23 cellular contexts compared by ENCODE assay signal in genomic region chr3:79263423-79263822, GRCh38.
"Had no signal": no experiment of that assay in that cellular context is flagged by ENCODE, and none has a peak within 500 bp of the region (broad histone marks: within the 10 kb centered on the region; RNA-seq: fewer than 3 reads in every experiment).

No MANE protein-coding gene starts in this region.

- DNase-seq: activated B cell treated with CpG ODN at 0.5 μM for 24 hours; activated CD8-positive, alpha-beta memory T cell treated with anti-CD3 and anti-CD28 coated beads, Interleukin-2, amount 10 ng/mL, durations not matched to agents 7 days and 5 days; activated CD8-positive, alpha-beta T cell treated with anti-CD3 and anti-CD28 coated beads, Interleukin-2, amount 10 ng/mL, durations not matched to agents 7 days and 5 days; activated naive CD4-positive, alpha-beta T cell; activated T-cell treated with anti-CD3 and anti-CD28 coated beads, Interleukin-2, amount 50 U/mL, for 48 hours; anterior cingulate cortex; colonic mucosa; effector memory CD8-positive, alpha-beta T cell; erythroblast; foreskin melanocyte; left cardiac atrium; mammary epithelial cell; naive B cell; nephron progenitor cell; right lobe of liver; stimulated activated CD4-positive, alpha-beta T cell treated with anti-CD3 and anti-CD28 coated beads, Interleukin-2, amount 100 ng/mL, for 48 hours; stimulated activated naive CD4-positive, alpha-beta T cell treated with Interleukin-2 at 50 U/mL for 16 hours; T-helper 2 cell; testis; transverse colon had no signal

- H3K4me1 Mint-ChIP-seq: activated B cell treated with CpG ODN at 0.5 μM for 24 hours; activated CD8-positive, alpha-beta memory T cell treated with anti-CD3 and anti-CD28 coated beads, Interleukin-2, amount 10 ng/mL, durations not matched to agents 7 days and 5 days; mesothelial cell of epicardium; naive B cell had no signal

- ATAC-seq: activated CD8-positive, alpha-beta memory T cell treated with anti-CD3 and anti-CD28 coated beads, Interleukin-2, amount 10 ng/mL, durations not matched to agents 7 days and 5 days; activated CD8-positive, alpha-beta T cell treated with anti-CD3 and anti-CD28 coated beads, Interleukin-2, amount 10 ng/mL, durations not matched to agents 7 days and 5 days; activated naive CD4-positive, alpha-beta T cell treated with anti-CD3 and anti-CD28 coated beads, Interleukin-2, amount 50 U/mL, for 72 hours; effector memory CD8-positive, alpha-beta T cell; left cardiac atrium had no signal

- H3K9me3 Mint-ChIP-seq: activated B cell treated with CpG ODN at 0.5 μM for 24 hours, nephron progenitor cell had no signal

- H3K36me3 ChIP-seq: colonic mucosa, neutrophil, right lobe of liver, transverse colon had no signal

- H3K27ac ChIP-seq: colonic mucosa, neutrophil, right lobe of liver, testis, transverse colon had no signal

- H3K4me3 Mint-ChIP-seq: activated B cell treated with CpG ODN at 0.5 μM for 24 hours; activated CD8-positive, alpha-beta memory T cell treated with anti-CD3 and anti-CD28 coated beads, Interleukin-2, amount 10 ng/mL, durations not matched to agents 7 days and 5 days; activated CD8-positive, alpha-beta T cell treated with anti-CD3 and anti-CD28 coated beads, Interleukin-2, amount 10 ng/mL, durations not matched to agents 7 days and 5 days; effector memory CD8-positive, alpha-beta T cell; mesothelial cell of epicardium; naive B cell; nephron progenitor cell had no signal

- H3K27ac Mint-ChIP-seq: activated B cell treated with CpG ODN at 0.5 μM for 24 hours; activated CD8-positive, alpha-beta memory T cell treated with anti-CD3 and anti-CD28 coated beads, Interleukin-2, amount 10 ng/mL, durations not matched to agents 7 days and 5 days; activated CD8-positive, alpha-beta T cell treated with anti-CD3 and anti-CD28 coated beads, Interleukin-2, amount 10 ng/mL, durations not matched to agents 7 days and 5 days; activated naive CD4-positive, alpha-beta T cell treated with anti-CD3 and anti-CD28 coated beads, Interleukin-2, amount 50 U/mL, for 72 hours; effector memory CD8-positive, alpha-beta T cell; mesothelial cell of epicardium; naive B cell; nephron progenitor cell had no signal

- H3K9me3 ChIP-seq: colonic mucosa, neutrophil, right lobe of liver, testis, transverse colon had no signal

- H3K27me3 ChIP-seq: colonic mucosa, neutrophil, right lobe of liver, testis, transverse colon had no signal

- H3K4me3 ChIP-seq: colonic mucosa, right lobe of liver, testis, transverse colon had no signal

- H3K36me3 Mint-ChIP-seq: activated CD8-positive, alpha-beta memory T cell treated with anti-CD3 and anti-CD28 coated beads, Interleukin-2, amount 10 ng/mL, durations not matched to agents 7 days and 5 days; activated naive CD4-positive, alpha-beta T cell treated with anti-CD3 and anti-CD28 coated beads, Interleukin-2, amount 50 U/mL, for 72 hours; mesothelial cell of epicardium; naive B cell had no signal

- H3K4me1 ChIP-seq: colonic mucosa, right lobe of liver, testis, transverse colon had no signal

- H3K27me3 Mint-ChIP-seq: activated B cell treated with CpG ODN at 0.5 μM for 24 hours; activated CD8-positive, alpha-beta memory T cell treated with anti-CD3 and anti-CD28 coated beads, Interleukin-2, amount 10 ng/mL, durations not matched to agents 7 days and 5 days; effector memory CD8-positive, alpha-beta T cell; naive B cell had no signal
